11 cellular contexts compared by ENCODE assay signal in genomic region chr1:237124856-237125462, GRCh38.
A peak's percentile ranks its signal among the peaks of the same experiment; 100 is the strongest.
DNase-seq lines count a peak whose midpoint lies in the region; ATAC-seq and TF ChIP-seq lines count a peak whose summit lies in the region.
"Had no signal": no experiment of that assay in that cellular context is flagged by ENCODE, and none has a peak within 500 bp of the region (broad histone marks: within the 10 kb centered on the region; RNA-seq: fewer than 3 reads in every experiment).

No MANE protein-coding gene starts in this region.

- no peak overlapping the region for H3K4me3 Mint-ChIP-seq in CD8-positive, alpha-beta T cell
- H3K4me3 Mint-ChIP-seq: T-helper 1 cell treated with Interleukin-12 subunit alpha and Interleukin-12 subunit beta and Interleukin-4 antibody, amounts not matched to agents 30 μg/mL and 1 μg/mL, for 36 hours had no signal

- H3K27ac ChIP-seq in PC-3 (ENCODE audit: low read length) (no peak overlapping the region), upper lobe of left lung (no peak overlapping the region)
- no peak overlapping the region for H3K27ac ChIP-seq in CD8-positive, alpha-beta T cell (ENCODE audit: low read depth, low read length)

- H3K4me1 Mint-ChIP-seq in CD8-positive, alpha-beta T cell (ENCODE audit: low read depth), result no peaks in the 10 kb centered on the region

- peaks cover 6% of the 10 kb centered on the region; the same call in 1 of the 2 replicates for H3K27me3 ChIP-seq in PC-3 (ENCODE audit: low read length)
- no peaks in the 10 kb centered on the region for H3K27me3 ChIP-seq in upper lobe of left lung
- H3K27me3 ChIP-seq in CD8-positive, alpha-beta T cell (ENCODE audit: insufficient read depth, low read length), result no peaks in the 10 kb centered on the region

- peaks cover 7% of the 10 kb centered on the region for H3K9me3 Mint-ChIP-seq in CD8-positive, alpha-beta T cell

- no peak overlapping the region for H2AFZ ChIP-seq in PC-3 (ENCODE audit: low read length)

- H3K79me2 ChIP-seq in PC-3 (ENCODE audit: low read length), result no peaks in the 10 kb centered on the region

- POLR2A ChIA-PET in PC-3 (lab: Charles Lee; ENCODE audit: unreplicated experiment), result no interaction called here
- POLR2A ChIA-PET in CD8-positive, alpha-beta T cell (lab: Charles Lee), result no interaction called here

- no peak for TF ChIP-seq EP300 in upper lobe of left lung (IDR thresholded peaks at IDR 0.05)

- 75 to 80% methylated on average over 10 of the region's 10 CpGs for WGBS in upper lobe of left lung, 2 donors

- BruUV-seq in PC-3 (replicated peaks; lab: Mats Ljungman, UMichigan), result no TSS peak

- DNase-seq in AML-193 (lab: John Stamatoyannopoulos, UW) (peak; percentile 10 to 26), PC-3 (peak; percentile 28), left ventricle myocardium superior (no peak), upper lobe of left lung (no peak), amniotic stem cell (lab: John Stamatoyannopoulos, UW) (no peak)
- no peak for DNase-seq in effector CD8-positive, alpha-beta T cell (lab: John Stamatoyannopoulos, UW)
- no peak for DNase-seq in CD8-positive, alpha-beta T cell
- DNase-seq: central memory CD4-positive, alpha-beta T cell had no signal

- H3K36me3 ChIP-seq in PC-3 (ENCODE audit: low read depth, low read length) (no peaks in the 10 kb centered on the region), upper lobe of left lung (no peaks in the 10 kb centered on the region)
- no peaks in the 10 kb centered on the region for H3K36me3 ChIP-seq in CD8-positive, alpha-beta T cell (ENCODE audit: insufficient read depth, low read length)

- TF ChIP-seq CTCF in PC-3 (conservative IDR thresholded peaks at IDR 0.05; ENCODE audit: low read depth, low read length) (peak; percentile 63), upper lobe of left lung (IDR thresholded peaks at IDR 0.05) (peak in 2 of 6 experiments; percentile 9 to 23)
- no peak for TF ChIP-seq CTCF in CD8-positive, alpha-beta T cell (IDR thresholded peaks at IDR 0.05)

- no peak overlapping the region for H3K27ac Mint-ChIP-seq in CD8-positive, alpha-beta T cell
- H3K27ac Mint-ChIP-seq: T-helper 1 cell treated with Interleukin-12 subunit alpha and Interleukin-12 subunit beta and Interleukin-4 antibody, amounts not matched to agents 30 μg/mL and 1 μg/mL, for 36 hours had no signal

- no peaks in the 10 kb centered on the region for H3K36me3 Mint-ChIP-seq in CD8-positive, alpha-beta T cell

- no peaks in the 10 kb centered on the region for H3F3A ChIP-seq in PC-3 (ENCODE audit: low read length, unreplicated experiment)

- TF ChIP-seq POLR2A in upper lobe of left lung (IDR thresholded peaks at IDR 0.05), result no peak

- no peak overlapping the region for H3K4me2 ChIP-seq in PC-3 (ENCODE audit: low read length)

- H3K9me3 ChIP-seq in PC-3 (ENCODE audit: low read length) (no peaks in the 10 kb centered on the region), upper lobe of left lung (no peaks in the 10 kb centered on the region)
- H3K9me3 ChIP-seq in CD8-positive, alpha-beta T cell (ENCODE audit: low read length), result no peaks in the 10 kb centered on the region
- H3K9me3 ChIP-seq: mucosa of descending colon had no signal

- intact Hi-C loops in PC-3 (cut with micrococcal nuclease) (no loop called here), left ventricle myocardium superior (cut with micrococcal nuclease) (no loop called here)
- intact Hi-C loops in CD8-positive, alpha-beta T cell (cut with DNase I, micrococcal nuclease), result no loop called here

- ATAC-seq in GM19351 (IDR thresholded peaks at IDR 0.05; ENCODE audit: unreplicated experiment) (peak; percentile 66), PC-3 (no peak), left ventricle myocardium superior (peak; percentile 8), upper lobe of left lung (ENCODE audit: low FRiP score in 2 of 2) (no peak)
- ATAC-seq in CD8-positive, alpha-beta T cell, result no peak
- ATAC-seq: mucosa of descending colon had no signal

- no peaks in the 10 kb centered on the region for H4K20me1 ChIP-seq in PC-3 (ENCODE audit: low read length)

- CTCF ChIA-PET in PC-3 (lab: Charles Lee), result no interaction called here
- CTCF ChIA-PET in CD8-positive, alpha-beta T cell (lab: Charles Lee), result no interaction called here

- no peak overlapping the region for H3K9ac ChIP-seq in PC-3 (ENCODE audit: low read length)

- H3K4me3 ChIP-seq in PC-3 (ENCODE audit: low read length) (no peak overlapping the region), upper lobe of left lung (no peak overlapping the region)
- H3K4me3 ChIP-seq in CD8-positive, alpha-beta T cell (ENCODE audit: low read depth, low read length), result no peak overlapping the region
- H3K4me3 ChIP-seq: mucosa of descending colon had no signal

- H3K27me3 Mint-ChIP-seq in CD8-positive, alpha-beta T cell (ENCODE audit: low read depth), result peaks cover 4% of the 10 kb centered on the region

- H3K4me1 ChIP-seq in PC-3 (ENCODE audit: insufficient read depth, low read length) (no peaks in the 10 kb centered on the region), upper lobe of left lung (no peaks in the 10 kb centered on the region)
- H3K4me1 ChIP-seq in CD8-positive, alpha-beta T cell (ENCODE audit: insufficient read depth, low read length), result no peaks in the 10 kb centered on the region

- H3K9me2 ChIP-seq in PC-3 (replicated peaks; ENCODE audit: low read length), result no peaks in the 10 kb centered on the region

Comparison
In these comparisons a context has a peak if more than half of its experiments do, and no peak if none do; other contexts are left out.
1. DNase-seq: peak in AML-193 (2 of 2) and PC-3 (single experiment); none in left ventricle myocardium superior (single experiment), effector CD8-positive, alpha-beta T cell (single experiment), upper lobe of left lung (0 of 2), CD8-positive, alpha-beta T cell (0 of 7) and amniotic stem cell (single experiment).
2. ATAC-seq: peak in GM19351 (single experiment) and left ventricle myocardium superior (single experiment); none in PC-3 (single experiment), upper lobe of left lung (0 of 2) and CD8-positive, alpha-beta T cell (single experiment).